2 cellular contexts compared by ENCODE assay signal in the genomic region with DNA sequence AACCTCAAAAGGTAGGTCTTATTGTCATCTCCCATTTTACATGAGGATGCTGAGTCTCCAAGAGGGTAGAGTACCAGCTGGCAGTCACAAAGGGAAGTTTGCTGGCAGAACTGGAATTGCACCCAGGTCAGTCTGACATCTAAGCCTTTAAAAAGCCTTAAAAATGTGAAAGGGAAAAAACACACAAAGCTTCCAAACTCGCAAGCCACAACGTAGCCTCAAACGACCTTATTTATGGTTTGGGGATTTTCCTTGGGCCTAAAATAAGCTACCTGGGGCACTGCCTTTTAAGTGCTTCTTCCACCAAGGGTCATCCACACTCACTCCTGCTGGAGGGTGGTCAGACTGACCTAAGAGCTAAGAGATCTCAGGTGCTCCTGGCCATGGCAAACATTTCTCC.
TF ChIP-seq lines count a peak whose summit lies in the region.

No MANE protein-coding gene starts in this region.

TF ChIP-seq in HCT116, 20 proteins besides CTCF, POLR2A, EP300 and RAD21:
- no peak for TF ChIP-seq ELF1 (IDR thresholded peaks at IDR 0.05; ENCODE audit: borderline replicate concordance, low read depth)
- TF ChIP-seq TCF7L2 (IDR thresholded peaks at IDR 0.05; ENCODE audit: borderline replicate concordance, extremely low read depth, insufficient read depth, insufficient read length) = no peak
- TF ChIP-seq, protein P1, sequence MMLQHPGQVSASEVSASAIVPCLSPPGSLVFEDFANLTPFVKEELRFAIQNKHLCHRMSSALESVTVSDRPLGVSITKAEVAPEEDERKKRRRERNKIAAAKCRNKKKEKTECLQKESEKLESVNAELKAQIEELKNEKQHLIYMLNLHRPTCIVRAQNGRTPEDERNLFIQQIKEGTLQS (IDR thresholded peaks at IDR 0.05) = no peak
- no peak for TF ChIP-seq EGR1 (IDR thresholded peaks at IDR 0.05; ENCODE audit: low read depth)
- TF ChIP-seq ZBTB33 (IDR thresholded peaks at IDR 0.05; ENCODE audit: extremely low read depth, insufficient replicate concordance, low read length) = no peak
TF ChIP-seq in HCT116: peak in this region for 0.

TF ChIP-seq in H1, 55 proteins besides CTCF, POLR2A, EP300 and RAD21:
- no peak for TF ChIP-seq SUZ12 (IDR thresholded peaks at IDR 0.05; ENCODE audit: low read length)
- TF ChIP-seq EZH2 (IDR thresholded peaks at IDR 0.05; ENCODE audit: low read depth, low read length, severe bottlenecking) = no peak
- TF ChIP-seq TCF12 (IDR thresholded peaks at IDR 0.05; ENCODE audit: low read depth, low read length) = no peak
- no peak for TF ChIP-seq SP4 (IDR thresholded peaks at IDR 0.05; ENCODE audit: low read length)
- TF ChIP-seq SAP30 (IDR thresholded peaks at IDR 0.05; ENCODE audit: insufficient read depth, insufficient replicate concordance, low read length) = no peak
- TF ChIP-seq JUND (IDR thresholded peaks at IDR 0.05; ENCODE audit: low read length) = no peak
- no peak for TF ChIP-seq SRF (IDR thresholded peaks at IDR 0.05; ENCODE audit: low read depth, low read length)
- TF ChIP-seq HDAC6 (IDR thresholded peaks at IDR 0.05; ENCODE audit: low read depth, low read length) = no peak
- no peak for TF ChIP-seq ATF2 (IDR thresholded peaks at IDR 0.05; ENCODE audit: low read length)
